8 cellular contexts compared by ENCODE assay signal in genomic region chr4:79027656-79028055, GRCh38.
"Had no signal": no experiment of that assay in that cellular context is flagged by ENCODE, and none has a peak within 500 bp of the region (broad histone marks: within the 10 kb centered on the region; RNA-seq: fewer than 3 reads in every experiment).

No MANE protein-coding gene starts in this region.

- H2AFZ ChIP-seq: GM23338 had no signal

- ATAC-seq: GM23338 had no signal

- H3K4me3 ChIP-seq: GM23338 had no signal

- H3K27ac ChIP-seq: KMS-11 had no signal

- H3K9ac ChIP-seq: KMS-11 had no signal

- H3K4me2 ChIP-seq: GM23338, KMS-11 had no signal

- DNase-seq: H9, HCEC 1CT, KBM-7 had no signal

- FAIRE-seq: H1, H54, HTR-8/SVneo had no signal
